In the genomic region with DNA sequence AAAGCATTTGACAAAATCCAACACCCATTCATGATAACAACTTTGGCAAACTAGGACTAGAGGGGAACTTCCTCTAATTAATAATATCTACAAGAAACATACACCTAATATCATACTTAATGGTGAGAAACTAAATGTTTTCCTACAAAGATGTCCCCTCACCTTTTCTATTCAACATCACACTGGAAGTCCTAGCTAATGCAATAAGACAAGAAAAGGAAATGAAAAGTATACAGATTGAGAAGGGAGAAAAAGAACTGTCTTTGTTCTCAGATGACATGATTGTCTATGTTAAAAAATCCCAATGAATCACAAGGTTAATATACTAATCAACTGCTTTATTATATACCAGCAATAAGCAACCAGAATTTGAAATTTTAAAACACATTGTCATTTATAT, we compare ENCODE assay signal across 11 cellular contexts. TPM values are rescaled to one million over a fixed set of nuclear protein-coding genes. Genes with fewer than 3 reads are reported as not detected.
"Had no signal": no experiment of that assay in that cellular context is flagged by ENCODE, and none has a peak within 500 bp of the region (broad histone marks: within the 10 kb centered on the region; RNA-seq: fewer than 3 reads in every experiment).

No MANE protein-coding gene starts in this region.

- H3K4me1 ChIP-seq: HAP-1 had no signal

- H3K36me3 ChIP-seq: HAP-1 had no signal

- H3K4me3 ChIP-seq: GM23248, GM23338, HAP-1 had no signal

- H3K27ac ChIP-seq: GM23248 had no signal

- H3K9me3 ChIP-seq: HAP-1 had no signal

- DNase-seq: GM23248, GOT3, H7, H9, HCEC 1CT, HFFc6 had no signal

- ATAC-seq: GM23338, HCT116 had no signal

- H3K9ac ChIP-seq: GM23248 had no signal

- H2AFZ ChIP-seq: GM23248, GM23338 had no signal

- H3K4me2 ChIP-seq: GM23338 had no signal

- FAIRE-seq: H1, H54 had no signal

RNA-seq across cellular contexts. Expression of gene C11orf65, which starts 52.4 kb away (rescaled TPM):
- total RNA-seq: GM23248 had no signal
